8 cellular contexts compared by ENCODE assay signal in genomic region chr4:73069338-73070071, GRCh38. TPM values are rescaled to one million over a fixed set of nuclear protein-coding genes. Genes with fewer than 3 reads are reported as not detected.
DNase-seq lines count a peak whose midpoint lies in the region; ATAC-seq and TF ChIP-seq lines count a peak whose summit lies in the region.

TSS of gene COX18 (minus strand) at chr4:73069716. CDS start at chr4:73069649, 67 bp downstream.

- peak within 1 kb of the TSS; percentile 97 for H3K27ac Mint-ChIP-seq in activated T-cell treated with anti-CD3 and anti-CD28 coated beads, Interleukin-2, amount 50 U/mL, for 24 hours

- no peak for TF ChIP-seq CTCF in epithelial cell of proximal tubule (conservative IDR thresholded peaks at IDR 0.05; ENCODE audit: low read depth, low read length)

- in situ Hi-C loops in KBM-7 (cut with MboI; ENCODE audit: low pct_unique_long_range_greater_than_20kb, low sequenced_read_pairs), result no loop called here

- no peaks in the 10 kb centered on the region for H3K9me3 Mint-ChIP-seq in activated T-cell treated with anti-CD3 and anti-CD28 coated beads, Interleukin-2, amount 50 U/mL, for 24 hours

- DNase-seq in DMS53 treated with DMSO at 0.1 percent for 48 hours (lab: John Stamatoyannopoulos, UW; ENCODE audit: unreplicated experiment) (peak; percentile 90), KBM-7 (peak; percentile 97), epithelial cell of proximal tubule (ENCODE audit: low read depth) (peak; percentile 86), mucosa of gallbladder (ENCODE audit: low spot score) (peak; percentile 98)
- peak; percentile 97 for DNase-seq in activated T-cell treated with anti-CD3 and anti-CD28 coated beads, Interleukin-2, amount 50 U/mL, for 24 hours
- peak; percentile 88 to 92 for DNase-seq in stimulated activated CD8-positive, alpha-beta memory T cell treated with anti-CD3 and anti-CD28 coated beads, Interleukin-4, amount 100 ng/mL, for 4 hours (ENCODE audit: low read depth in 2 of 2, low spot score in 1 of 2)

- H3K4me1 Mint-ChIP-seq in activated T-cell treated with anti-CD3 and anti-CD28 coated beads, Interleukin-2, amount 50 U/mL, for 24 hours (ENCODE audit: low read depth), result peaks cover 51% of the 10 kb centered on the region

- H3K4me3 ChIP-seq in epithelial cell of proximal tubule (ENCODE audit: low read depth, low read length), result peak within 1 kb of the TSS; percentile 78

- no peaks in the 10 kb centered on the region for H3K27me3 Mint-ChIP-seq in activated T-cell treated with anti-CD3 and anti-CD28 coated beads, Interleukin-2, amount 50 U/mL, for 24 hours

- H3K36me3 Mint-ChIP-seq in activated T-cell treated with anti-CD3 and anti-CD28 coated beads, Interleukin-2, amount 50 U/mL, for 24 hours (ENCODE audit: low read depth), result peaks cover 65% of the 10 kb centered on the region

- peak; percentile 85 for ATAC-seq in GM21717 (IDR thresholded peaks at IDR 0.05; ENCODE audit: unreplicated experiment)

- H3K4me3 Mint-ChIP-seq in activated T-cell treated with anti-CD3 and anti-CD28 coated beads, Interleukin-2, amount 50 U/mL, for 24 hours, result peak within 1 kb of the TSS; percentile 93

TF ChIP-seq in PFSK-1, 5 proteins besides CTCF, POLR2A, EP300 and RAD21:
- TF ChIP-seq FOXP2 (optimal IDR thresholded peaks at IDR 0.05; ENCODE audit: borderline replicate concordance, extremely low read depth, extremely low read length, insufficient read depth) (peak; percentile 84), SIN3A (IDR thresholded peaks at IDR 0.05; ENCODE audit: borderline replicate concordance, insufficient read depth, low read length) (no peak), TAF1 (IDR thresholded peaks at IDR 0.05; ENCODE audit: borderline replicate concordance, insufficient read depth, low read length) (no peak), REST (IDR thresholded peaks at IDR 0.05; ENCODE audit: insufficient read depth in 1 of 2, low read depth in 2 of 2, low read length in 2 of 2) (peak; percentile 15 to 29; a peak in 1 of 4 replicates), POLR2AphosphoS5 (IDR thresholded peaks at IDR 0.05; ENCODE audit: low read depth, low read length) (peak; percentile 97)

RNA-seq across cellular contexts. Expression of gene COX18, which starts in this region (rescaled TPM):
- 5.2 TPM for polyA plus RNA-seq in PFSK-1 (2012; ENCODE audit: insufficient read length, low read depth)
- total RNA-seq in epithelial cell of proximal tubule, result 19.6 and 26.4 TPM in 2 replicates
- 13.8 TPM for total RNA-seq in mucosa of gallbladder

Comparison
In these comparisons a context has a peak if more than half of its experiments do, and no peak if none do; other contexts are left out.
1. Peak in every context shown above with its lines: DNase-seq, ATAC-seq and H3K4me3 ChIP-seq.